In genomic region chr6:117602899-117603588, GRCh38 we compare ENCODE assay signal across 9 cellular contexts. TPM values are rescaled to one million over a fixed set of nuclear protein-coding genes. Genes with fewer than 3 reads are reported as not detected.
A peak's percentile ranks its signal among the peaks of the same experiment; 100 is the strongest.
DNase-seq lines count a peak whose midpoint lies in the region; ATAC-seq, FAIRE-seq and TF ChIP-seq lines count a peak whose summit lies in the region.
"Had no signal": no experiment of that assay in that cellular context is flagged by ENCODE, and none has a peak within 500 bp of the region (broad histone marks: within the 10 kb centered on the region; RNA-seq: fewer than 3 reads in every experiment).

No MANE protein-coding gene starts in this region.

- TSS peak; percentile 98 for BruUV-seq in PC-3 (replicated peaks; lab: Mats Ljungman, UMichigan)
- BruUV-seq in endothelial cell of umbilical vein (replicated peaks; lab: Mats Ljungman, UMichigan): TSS peak; percentile 95

- peak overlapping the region; percentile 89 for H3K4me2 ChIP-seq in PC-3 (ENCODE audit: low read length)
- peak overlapping the region; percentile 64 for H3K4me2 ChIP-seq in endothelial cell of umbilical vein (ENCODE audit: insufficient read depth, low read length)

- no peaks in the 10 kb centered on the region for H3K36me3 ChIP-seq in PC-3 (ENCODE audit: low read depth, low read length)
- no peaks in the 10 kb centered on the region for H3K36me3 ChIP-seq in endothelial cell of umbilical vein (ENCODE audit: control insufficient read depth in 2 of 2, extremely low read depth in 1 of 2, insufficient read depth in 2 of 2, low read length in 2 of 2)
- no peaks in the 10 kb centered on the region for H3K36me3 ChIP-seq in ovary

- DNase-seq in DMS53 (lab: John Stamatoyannopoulos, UW) (peak; percentile 9), PC-3 (peak; percentile 15), endothelial cell of umbilical vein (ENCODE audit: low read depth, low spot score) (no peak), ovary (no peak), T1000 (lab: John Stamatoyannopoulos, UW) (no peak)
- DNase-seq in stimulated activated CD4-positive, alpha-beta T cell treated with anti-CD3 and anti-CD28 coated beads, Interleukin-15, amount 100 ng/mL, for 24 hours: no peak

- no peak for TF ChIP-seq CTCF in PC-3 (conservative IDR thresholded peaks at IDR 0.05; ENCODE audit: low read depth, low read length)
- no peak for TF ChIP-seq CTCF in endothelial cell of umbilical vein (IDR thresholded peaks at IDR 0.05; ENCODE audit: extremely low read depth in 1 of 2, insufficient read depth in 1 of 2, low read depth in 1 of 2, low read length in 2 of 2)
- TF ChIP-seq CTCF in ovary (IDR thresholded peaks at IDR 0.05): no peak

- intact Hi-C loops in PC-3 (cut with micrococcal nuclease) (loop anchor here (2.0 to 5.0 kb wide), 3 partner anchors 46 to 201 kb away; partner anchors contain the start of gene NUS1), endothelial cell of umbilical vein (cut with micrococcal nuclease) (loop anchor here (1.0 to 5.0 kb wide), 7 partner anchors 46 to 784 kb away; partner anchors contain the start of genes DCBLD1, NUS1 and VGLL2), ovary (cut with DNase I) (no loop called here)

- H3K27me3 ChIP-seq in PC-3 (ENCODE audit: low read length) (no peaks in the 10 kb centered on the region), endothelial cell of umbilical vein (ENCODE audit: control insufficient read depth in 2 of 2, insufficient read depth in 2 of 2, low read length in 2 of 2) (peaks cover 1 to 12% of the 10 kb centered on the region in 2 experiments), ovary (no peaks in the 10 kb centered on the region)

- FAIRE-seq in endothelial cell of umbilical vein (lab: Jason Lieb, UNC): no peak
- FAIRE-seq: colon had no signal

- 54 to 64% (median 59%) methylated on average over 12 of the region's 12 CpGs for WGBS in ovary, 3 donors

- H3K4me1 ChIP-seq in PC-3 (ENCODE audit: insufficient read depth, low read length): peaks cover 21% of the 10 kb centered on the region; the same call in 1 of the 2 replicates
- peaks cover 20% of the 10 kb centered on the region for H3K4me1 ChIP-seq in endothelial cell of umbilical vein (ENCODE audit: control insufficient read depth, extremely low read depth, insufficient read depth, low read length)
- H3K4me1 ChIP-seq in ovary (ENCODE audit: insufficient read depth): peaks cover 3% of the 10 kb centered on the region

- peak overlapping the region; percentile 93 for H2AFZ ChIP-seq in PC-3 (ENCODE audit: low read length)
- H2AFZ ChIP-seq in endothelial cell of umbilical vein (ENCODE audit: low read depth, low read length): peak overlapping the region; percentile 93

- dilution Hi-C loops in endothelial cell of umbilical vein (cut with MboI; ENCODE audit: extremely low pct_ligation_motif_present, low sequenced_read_pairs): no loop called here

- no peaks in the 10 kb centered on the region for H3K9me3 ChIP-seq in PC-3 (ENCODE audit: low read length)
- H3K9me3 ChIP-seq in endothelial cell of umbilical vein (replicated peaks; ENCODE audit: control insufficient read depth, insufficient read depth, low read length): no peaks in the 10 kb centered on the region
- H3K9me3 ChIP-seq in ovary: no peaks in the 10 kb centered on the region

- TF ChIP-seq POLR2A in endothelial cell of umbilical vein (IDR thresholded peaks at IDR 0.05; ENCODE audit: low read depth, low read length) (no peak), ovary (IDR thresholded peaks at IDR 0.05) (no peak)

- H3K27ac ChIP-seq in PC-3 (ENCODE audit: low read length) (peak overlapping the region; percentile 92), endothelial cell of umbilical vein (ENCODE audit: insufficient read depth, low read depth, low read length) (peak overlapping the region; percentile 72), ovary (peak overlapping the region; percentile 60 to 85)

- H3K79me2 ChIP-seq in PC-3 (ENCODE audit: low read length): peaks cover 42% of the 10 kb centered on the region
- H3K79me2 ChIP-seq in endothelial cell of umbilical vein (ENCODE audit: control insufficient read depth, insufficient read depth, low read length): peaks cover 35% of the 10 kb centered on the region

- H3K9ac ChIP-seq in PC-3 (ENCODE audit: low read length) (peak overlapping the region; percentile 90), endothelial cell of umbilical vein (replicated peaks; ENCODE audit: extremely low read depth, insufficient read depth, low read length) (peak overlapping the region; percentile 86)

- no peaks in the 10 kb centered on the region for H3F3A ChIP-seq in PC-3 (ENCODE audit: low read length, unreplicated experiment)

- CTCF ChIA-PET in PC-3 (lab: Charles Lee): interaction anchor here (0.5 to 1.0 kb wide), 4 partner anchors 119 to 256 kb away, joined by 3 to 4 read pairs (median 3); no protein-coding TSS in a partner anchor
- CTCF ChIA-PET in endothelial cell of umbilical vein (lab: Charles Lee): interaction anchor here (0.8 to 5.2 kb wide), 16 partner anchors 13 to 337 kb away, joined by 3 to 158 read pairs (median 6); partner anchors contain the start of gene VGLL2

- H3K9me2 ChIP-seq in PC-3 (replicated peaks; ENCODE audit: low read length): no peaks in the 10 kb centered on the region

- H4K20me1 ChIP-seq in PC-3 (ENCODE audit: low read length): no peaks in the 10 kb centered on the region
- H4K20me1 ChIP-seq in endothelial cell of umbilical vein (replicated peaks; ENCODE audit: control insufficient read depth, extremely low read depth, insufficient read depth, low read length): no peaks in the 10 kb centered on the region

- no peak for TF ChIP-seq EP300 in ovary (IDR thresholded peaks at IDR 0.05)

- ATAC-seq in PC-3 (no peak), HG02970 (IDR thresholded peaks at IDR 0.05; ENCODE audit: low FRiP score, unreplicated experiment) (no peak), GM18867 (IDR thresholded peaks at IDR 0.05; ENCODE audit: unreplicated experiment) (no peak)

- POLR2A ChIA-PET in PC-3 (lab: Charles Lee; ENCODE audit: unreplicated experiment): interaction anchor here (0.7 kb wide), 2 partner anchors 221 to 255 kb away, joined by 4 to 7 read pairs; no protein-coding TSS in a partner anchor
- POLR2A ChIA-PET in endothelial cell of umbilical vein (lab: Charles Lee): interaction anchor here (0.6 to 1.7 kb wide), 4 partner anchors 54 to 153 kb away, joined by 3 to 7 read pairs (median 3); no protein-coding TSS in a partner anchor

- no peaks in the 10 kb centered on the region for H3K9me1 ChIP-seq in endothelial cell of umbilical vein (replicated peaks; ENCODE audit: control insufficient read depth, extremely low read depth, insufficient read depth, low read length)

- H3K4me3 ChIP-seq in PC-3 (ENCODE audit: low read length) (peak overlapping the region; percentile 93), endothelial cell of umbilical vein (replicated peaks in 1 of 3; ENCODE audit: insufficient read depth in 1 of 3, low read depth in 1 of 3, low read length in 3 of 3) (peak overlapping the region; percentile 51 to 91 (median 56)), ovary (peak overlapping the region; percentile 96)

TF ChIP-seq in endothelial cell of umbilical vein, 7 proteins besides CTCF, POLR2A, EP300 and RAD21:
- no peak for TF ChIP-seq FOS (IDR thresholded peaks at IDR 0.05; ENCODE audit: borderline replicate concordance, insufficient read depth, low read length)
- no peak for TF ChIP-seq JUN (IDR thresholded peaks at IDR 0.05; ENCODE audit: borderline replicate concordance, insufficient read depth, insufficient read length, low read depth)
- no peak for TF ChIP-seq POLR2AphosphoS5 (IDR thresholded peaks at IDR 0.05; ENCODE audit: insufficient read depth, low read depth, low read length)
- TF ChIP-seq MAX (IDR thresholded peaks at IDR 0.05; ENCODE audit: insufficient read depth, insufficient read length): no peak
- TF ChIP-seq EZH2 (IDR thresholded peaks at IDR 0.05; ENCODE audit: borderline replicate concordance, low read depth, low read length, severe bottlenecking): no peak
- no peak for TF ChIP-seq GATA2 (IDR thresholded peaks at IDR 0.05; ENCODE audit: insufficient read depth, insufficient read length, low read depth, low read length)
- TF ChIP-seq MYC (IDR thresholded peaks at IDR 0.05; ENCODE audit: low read depth, low read length): no peak

RNA-seq across cellular contexts. Expression of gene GOPC, which starts 0.7 kb away (rescaled TPM):
- total RNA-seq in PC-3 (2014; rRNA removed): 15.8 and 17.1 TPM in 2 replicates
- 21.3 and 22.8 TPM in 2 replicates for total RNA-seq in endothelial cell of umbilical vein
- 5.8 and 7.8 TPM in 2 replicates for polyA plus RNA-seq in endothelial cell of umbilical vein
- 8.9 TPM in 2 replicates for polyA plus RNA-seq in endothelial cell of umbilical vein (2011; cell fraction: cytosol; rRNA removed)
- polyA plus RNA-seq in endothelial cell of umbilical vein (2011; cell fraction: nucleus; rRNA removed): 16.9 and 23.3 TPM in 2 replicates
- polyA plus RNA-seq in endothelial cell of umbilical vein (2012): 18.2 and 22.8 TPM in 2 replicates
- 10.3 and 11.7 TPM in 2 replicates for polyA minus RNA-seq in endothelial cell of umbilical vein
- 9.5 TPM for polyA minus RNA-seq in endothelial cell of umbilical vein (2011; cell fraction: cytosol; rRNA and poly(A)+ RNA removed)
- polyA minus RNA-seq in endothelial cell of umbilical vein (2011; cell fraction: nucleus; rRNA and poly(A)+ RNA removed): 10.5 and 10.6 TPM in 2 replicates
- total RNA-seq in ovary: 10 to 100 TPM; 19.2 to 27.6 (median 26.2) TPM
- polyA plus RNA-seq in ovary: 10 to 100 TPM; 17.0 to 23.4 TPM

Comparison
In these comparisons a context has a peak if more than half of its experiments do, and no peak if none do; other contexts are left out.
1. DNase-seq: peak in DMS53 (single experiment) and PC-3 (single experiment); none in endothelial cell of umbilical vein (single experiment), ovary (0 of 5), stimulated activated CD4-positive, alpha-beta T cell treated with anti-CD3 and anti-CD28 coated beads, Interleukin-15, amount 100 ng/mL, for 24 hours (single experiment) and T1000 (single experiment).
2. intact Hi-C loops: an anchor here in PC-3 (2.0 to 5.0 kb wide) and endothelial cell of umbilical vein (1.0 to 5.0 kb wide); none called in ovary.
3. Peak in every context shown above with its lines, with median percentiles within 50 percentile points of each other: H3K27ac ChIP-seq and H3K4me3 ChIP-seq.